Comparison of ENCODE assay signal across 1 cellular context in genomic region chr15:67168694-67169093, GRCh38.
TF ChIP-seq lines count a peak whose summit lies in the region.

No MANE protein-coding gene starts in this region.

TF ChIP-seq in WTC11, 78 proteins besides CTCF, POLR2A, EP300 and RAD21 (continued from another document):
- TF ChIP-seq ZNF512 (CRISPR knock-in tag; IDR thresholded peaks at IDR 0.05; ENCODE audit: borderline replicate concordance) (no peak), ETV6 (CRISPR knock-in tag; IDR thresholded peaks at IDR 0.05) (no peak), PREB (CRISPR knock-in tag; IDR thresholded peaks at IDR 0.05; ENCODE audit: borderline replicate concordance) (no peak), TP53 (CRISPR knock-in tag; IDR thresholded peaks at IDR 0.05) (no peak), ERG (CRISPR knock-in tag; IDR thresholded peaks at IDR 0.05) (no peak), EMX1 (CRISPR knock-in tag; IDR thresholded peaks at IDR 0.05) (no peak), JUN (CRISPR knock-in tag; IDR thresholded peaks at IDR 0.05) (no peak), ARID4B (CRISPR knock-in tag; IDR thresholded peaks at IDR 0.05; ENCODE audit: borderline replicate concordance) (no peak), MLX (CRISPR knock-in tag; IDR thresholded peaks at IDR 0.05) (no peak), USF2 (CRISPR knock-in tag; IDR thresholded peaks at IDR 0.05) (no peak), RORB (CRISPR knock-in tag; IDR thresholded peaks at IDR 0.05) (no peak), KAT7 (CRISPR knock-in tag; IDR thresholded peaks at IDR 0.05; ENCODE audit: borderline replicate concordance) (no peak), IRF2 (CRISPR knock-in tag; IDR thresholded peaks at IDR 0.05; ENCODE audit: borderline replicate concordance, low read depth) (no peak), ZNF425 (CRISPR knock-in tag; conservative IDR thresholded peaks at IDR 0.05) (no peak), TEAD4 (CRISPR knock-in tag; IDR thresholded peaks at IDR 0.05) (no peak), FOXK1 (CRISPR knock-in tag; IDR thresholded peaks at IDR 0.05) (no peak)
